Comparison of ENCODE assay signal across 16 cellular contexts in genomic region chr16:53713403-53714013, GRCh38.
"Had no signal": no experiment of that assay in that cellular context is flagged by ENCODE, and none has a peak within 500 bp of the region (broad histone marks: within the 10 kb centered on the region; RNA-seq: fewer than 3 reads in every experiment).

No MANE protein-coding gene starts in this region.

- H3K4me3 ChIP-seq: ascending aorta, colonic mucosa, prostate gland, right lobe of liver, tibial artery, uterus had no signal

- H3K36me3 ChIP-seq: ascending aorta, colonic mucosa, prostate gland, right lobe of liver, tibial artery, uterus had no signal

- H3K27ac Mint-ChIP-seq: activated CD8-positive, alpha-beta T cell treated with anti-CD3 and anti-CD28 coated beads for 36 hours; activated naive CD8-positive, alpha-beta T cell treated with anti-CD3 and anti-CD28 coated beads for 36 hours; activated T-cell treated with anti-CD3 and anti-CD28 coated beads, Interleukin-2, amount 50 U/mL, for 72 hours; natural killer cell; stimulated activated naive CD8-positive, alpha-beta T cell treated with anti-CD3 and anti-CD28 coated beads, Interleukin-15, amount 100 ng/mL, for 72 hours had no signal

- ATAC-seq: activated CD8-positive, alpha-beta T cell treated with anti-CD3 and anti-CD28 coated beads for 36 hours; activated T-cell treated with anti-CD3 and anti-CD28 coated beads, Interleukin-2, amount 50 U/mL, for 72 hours; natural killer cell; right lobe of liver; stimulated activated naive CD8-positive, alpha-beta T cell treated with anti-CD3 and anti-CD28 coated beads, Interleukin-15, amount 100 ng/mL, for 72 hours had no signal

- H3K4me3 Mint-ChIP-seq: activated CD8-positive, alpha-beta T cell treated with anti-CD3 and anti-CD28 coated beads for 36 hours; activated naive CD8-positive, alpha-beta T cell treated with anti-CD3 and anti-CD28 coated beads for 36 hours; activated T-cell treated with anti-CD3 and anti-CD28 coated beads, Interleukin-2, amount 50 U/mL, for 72 hours; natural killer cell; stimulated activated naive CD8-positive, alpha-beta T cell treated with anti-CD3 and anti-CD28 coated beads, Interleukin-15, amount 100 ng/mL, for 72 hours had no signal

- H3K36me3 Mint-ChIP-seq: natural killer cell had no signal

- DNase-seq: activated CD8-positive, alpha-beta memory T cell treated with anti-CD3 and anti-CD28 coated beads, Interleukin-2, amount 50 U/mL, for 4 hours; activated CD8-positive, alpha-beta T cell treated with anti-CD3 and anti-CD28 coated beads for 36 hours; activated gamma-delta T cell treated with Interleukin-2 at 50 U/mL for 16 hours; activated naive CD8-positive, alpha-beta T cell treated with anti-CD3 and anti-CD28 coated beads for 36 hours; activated T-cell treated with anti-CD3 and anti-CD28 coated beads, Interleukin-2, amount 50 U/mL, for 72 hours; colonic mucosa; left cardiac atrium; natural killer cell; nucleus accumbens; right lobe of liver; stimulated activated CD4-positive, alpha-beta T cell treated with anti-CD3 and anti-CD28 coated beads, Interleukin-12 subunit alpha, Interleukin-12 subunit beta, amount 100 ng/mL, for 4 hours; stimulated activated naive CD8-positive, alpha-beta T cell treated with anti-CD3 and anti-CD28 coated beads, Interleukin-15, amount 100 ng/mL, for 72 hours; tibial artery; uterus had no signal

- H3K4me1 ChIP-seq: prostate gland had no signal

- H3K27me3 Mint-ChIP-seq: activated CD8-positive, alpha-beta T cell treated with anti-CD3 and anti-CD28 coated beads for 36 hours; activated naive CD8-positive, alpha-beta T cell treated with anti-CD3 and anti-CD28 coated beads for 36 hours; stimulated activated naive CD8-positive, alpha-beta T cell treated with anti-CD3 and anti-CD28 coated beads, Interleukin-15, amount 100 ng/mL, for 72 hours had no signal

- H3K27me3 ChIP-seq: ascending aorta, colonic mucosa, right lobe of liver, tibial artery, uterus had no signal

- H3K27ac ChIP-seq: ascending aorta, colonic mucosa, prostate gland, right lobe of liver, tibial artery, uterus had no signal

- H3K9me3 ChIP-seq: ascending aorta, colonic mucosa, prostate gland, right lobe of liver, tibial artery, uterus had no signal

- H3K9me3 Mint-ChIP-seq: activated CD8-positive, alpha-beta T cell treated with anti-CD3 and anti-CD28 coated beads for 36 hours; activated naive CD8-positive, alpha-beta T cell treated with anti-CD3 and anti-CD28 coated beads for 36 hours; natural killer cell; stimulated activated naive CD8-positive, alpha-beta T cell treated with anti-CD3 and anti-CD28 coated beads, Interleukin-15, amount 100 ng/mL, for 72 hours had no signal
